In genomic region chr7:17304926-17305325, GRCh38 we compare ENCODE assay signal across 8 cellular contexts. TPM values are rescaled to one million over a fixed set of nuclear protein-coding genes. Genes with fewer than 3 reads are reported as not detected.
DNase-seq lines count a peak whose midpoint lies in the region; ATAC-seq and TF ChIP-seq lines count a peak whose summit lies in the region.

No MANE protein-coding gene starts in this region.

- ATAC-seq in heart left ventricle (peak in 3 of 4 donors; percentile 29 to 47 (median 43)), Right ventricle myocardium inferior (no peak), HG03520 (IDR thresholded peaks at IDR 0.05; ENCODE audit: unreplicated experiment) (no peak), left lobe of liver (no peak)

- H3K27ac ChIP-seq in heart left ventricle (peak overlapping the region in 9 of 12 donors; percentile 19 to 98 (median 51)), PC-9 (peak overlapping the region; percentile 66), colonic mucosa (peak overlapping the region; percentile 10)

- H3K79me2 ChIP-seq in PC-9 (ENCODE audit: low read depth): peaks cover 100% of the 10 kb centered on the region

- no TSS peak for BruUV-seq in PC-9 (replicated peaks; lab: Mats Ljungman, UMichigan)

- H3K9me2 ChIP-seq in PC-9 (ENCODE audit: insufficient read depth): no peaks in the 10 kb centered on the region

- H3F3A ChIP-seq in PC-9 (ENCODE audit: insufficient read depth, low read depth): peaks cover 23% of the 10 kb centered on the region

- TF ChIP-seq CTCF in heart left ventricle (IDR thresholded peaks at IDR 0.05): no peak
- no peak for TF ChIP-seq CTCF in PC-9 (conservative IDR thresholded peaks at IDR 0.05)
- no peak for TF ChIP-seq CTCF in colonic mucosa (IDR thresholded peaks at IDR 0.05)

- H3K4me3 ChIP-seq in heart left ventricle: peak overlapping the region in 4 of 12 donors; percentile 3 to 97 (median 12)
- H3K4me3 ChIP-seq in PC-9: peak overlapping the region; percentile 15
- no peak overlapping the region for H3K4me3 ChIP-seq in colonic mucosa

- H3K36me3 ChIP-seq in heart left ventricle: peaks cover 0 to 2% (median 0%) of the 10 kb centered on the region in 9 donors
- H3K36me3 ChIP-seq in PC-9 (ENCODE audit: low read depth): peaks cover 32% of the 10 kb centered on the region
- no peaks in the 10 kb centered on the region for H3K36me3 ChIP-seq in colonic mucosa

- POLR2A ChIA-PET in PC-9 (lab: Charles Lee; ENCODE audit: unreplicated experiment): no interaction called here

- CTCF ChIA-PET in PC-9 (lab: Charles Lee): interaction anchor here (1.3 to 1.6 kb wide), 2 partner anchors 227 to 322 kb away, joined by 3 to 4 read pairs; no protein-coding TSS in a partner anchor

- H3K9me3 ChIP-seq in heart left ventricle (no peaks in the 10 kb centered on the region), PC-9 (ENCODE audit: insufficient read depth, low read depth) (peaks cover 15% of the 10 kb centered on the region), colonic mucosa (no peaks in the 10 kb centered on the region)

- no peaks in the 10 kb centered on the region for H3K27me3 ChIP-seq in heart left ventricle
- H3K27me3 ChIP-seq in PC-9 (ENCODE audit: insufficient read depth, low read depth): no peaks in the 10 kb centered on the region
- no peaks in the 10 kb centered on the region for H3K27me3 ChIP-seq in colonic mucosa

- H4K20me1 ChIP-seq in PC-9 (ENCODE audit: insufficient read depth): peaks cover 14% of the 10 kb centered on the region

- DNase-seq in heart left ventricle: no peak
- no peak for DNase-seq in Right ventricle myocardium inferior (ENCODE audit: missing footprints)
- DNase-seq in PC-9: peak; percentile 60 to 97
- DNase-seq in colonic mucosa: no peak
- DNase-seq in pulmonary artery endothelial cell (ENCODE audit: low read depth, low spot score): peak; percentile 84
- no peak for DNase-seq in HuH-7.5 (ENCODE audit: low spot score)
- DNase-seq in left lobe of liver (ENCODE audit: low spot score): no peak

- no peak overlapping the region for H2AFZ ChIP-seq in PC-9

- H3K9ac ChIP-seq in colonic mucosa (ENCODE audit: low read depth in 2 of 2, low read length in 2 of 2): no peak overlapping the region

- peaks cover 0 to 91% (median 63%) of the 10 kb centered on the region in 12 donors for H3K4me1 ChIP-seq in heart left ventricle
- peaks cover 76% of the 10 kb centered on the region for H3K4me1 ChIP-seq in PC-9 (replicated peaks; ENCODE audit: insufficient read depth)
- H3K4me1 ChIP-seq in colonic mucosa: peaks cover 13% of the 10 kb centered on the region

- H3K4me2 ChIP-seq in PC-9: peak overlapping the region; percentile 51

- no peak for TF ChIP-seq POLR2A in heart left ventricle (IDR thresholded peaks at IDR 0.05)

- intact Hi-C loops in heart left ventricle (cut with DNase I): loop anchor here in 9 of 10 donors (5.0 to 10.0 kb wide), 14 partner anchors 217 to 660 kb away; partner anchors contain the start of genes ANKMY2 (in 1 of the 9) and BZW2 (in 1 of the 9)
- intact Hi-C loops in Right ventricle myocardium inferior (cut with DNase I): loop anchor here (5.0 kb wide), 2 partner anchors 227 to 323 kb away; no protein-coding TSS in a partner anchor
- intact Hi-C loops in PC-9 (cut with micrococcal nuclease; ENCODE audit: unreplicated experiment): loop anchor here (2.0 to 10.0 kb wide), 7 partner anchors 140 to 610 kb away; partner anchors contain the start of gene AGR2
- intact Hi-C loops in colonic mucosa (cut with DNase I): loop anchor here (5.0 to 10.0 kb wide), 2 partner anchors 250 to 347 kb away; no protein-coding TSS in a partner anchor

RNA-seq across cellular contexts. Expression of gene AHR, which starts 6.5 kb away (rescaled TPM):
- 10 to 100 TPM; 19.5 to 84.6 (median 46.1) TPM for total RNA-seq in heart left ventricle
- polyA plus RNA-seq in heart left ventricle: 10 to 100 TPM in 1 of 2 donors, 1 to 10 TPM in 1; 6.0 to 12.7 TPM
- total RNA-seq in Right ventricle myocardium inferior: 29.6 TPM
- total RNA-seq in PC-9 (2021): 46.4 and 61.3 TPM in 2 replicates
- 10 to 100 TPM; 30.3 to 48.9 TPM for total RNA-seq in colonic mucosa
- 68.3 and 73.2 TPM in 2 replicates for total RNA-seq in pulmonary artery endothelial cell
- 24.7 TPM for total RNA-seq in left lobe of liver

Comparison
In these comparisons a context has a peak if more than half of its experiments do, and no peak if none do; other contexts are left out.
1. ATAC-seq: peak in heart left ventricle (3 of 4); none in Right ventricle myocardium inferior (single experiment), HG03520 (single experiment) and left lobe of liver (single experiment).
2. DNase-seq: peak in PC-9 (2 of 2) and pulmonary artery endothelial cell (single experiment); none in heart left ventricle (0 of 5), Right ventricle myocardium inferior (single experiment), colonic mucosa (single experiment), HuH-7.5 (single experiment) and left lobe of liver (single experiment).
3. H3K27ac ChIP-seq: peak in every context shown above with its lines; median percentile 66 in PC-9; 51 in heart left ventricle; 10 in colonic mucosa.